26 cellular contexts compared by ENCODE assay signal in the genomic region with DNA sequence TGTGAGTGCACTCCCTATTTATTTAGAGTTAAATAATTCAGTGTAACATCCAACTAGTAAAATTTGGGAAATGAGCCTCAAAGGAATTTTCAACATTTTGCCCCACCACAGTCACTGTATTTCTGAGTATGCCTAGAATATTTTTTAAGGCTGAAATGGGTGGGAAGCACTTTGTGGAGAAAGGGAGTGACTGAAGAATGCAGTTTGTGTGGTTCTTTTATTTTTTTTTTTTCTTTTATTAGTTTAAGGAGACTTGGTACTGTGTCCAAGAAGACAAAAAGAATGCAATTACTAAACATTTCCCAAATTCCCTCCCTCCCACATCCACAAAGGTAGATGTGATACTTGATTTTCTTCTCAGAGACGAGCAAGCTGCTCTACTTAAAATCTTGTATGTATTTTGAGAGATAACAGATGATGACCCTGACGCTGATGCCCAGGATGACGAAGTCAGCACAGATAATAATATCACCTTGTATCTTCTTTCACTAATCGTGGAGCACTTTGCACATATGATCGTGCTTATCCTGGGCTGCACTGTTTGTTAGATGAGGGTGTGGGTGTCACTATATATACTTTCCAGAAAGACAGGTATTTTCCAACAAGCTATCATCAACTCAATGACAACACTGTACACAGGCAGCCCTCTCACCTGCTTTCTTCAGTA.
"Had no signal": no experiment of that assay in that cellular context is flagged by ENCODE, and none has a peak within 500 bp of the region (broad histone marks: within the 10 kb centered on the region; RNA-seq: fewer than 3 reads in every experiment).

No MANE protein-coding gene starts in this region.

- H3K4me3 Mint-ChIP-seq: activated CD8-positive, alpha-beta T cell treated with anti-CD3 and anti-CD28 coated beads for 36 hours; activated T-cell treated with anti-CD3 and anti-CD28 coated beads, Interleukin-2, amount 50 U/mL, for 4 hours; activated T-helper 17 cell treated with anti-CD3 and anti-CD28 coated beads, Interleukin-2, amount 50 U/mL, for 72 hours; naive B cell; nephron progenitor cell had no signal

- H3K27ac ChIP-seq: brain microvascular endothelial cell, heart left ventricle, neutrophil, uterus had no signal

- H3K9me3 Mint-ChIP-seq: activated T-cell treated with anti-CD3 and anti-CD28 coated beads, Interleukin-2, amount 50 U/mL, for 4 hours; activated T-helper 17 cell treated with anti-CD3 and anti-CD28 coated beads, Interleukin-2, amount 50 U/mL, for 72 hours; naive B cell had no signal

- H3K4me1 Mint-ChIP-seq: naive B cell had no signal

- DNase-seq: activated CD4-positive, alpha-beta T cell treated with anti-CD3 and anti-CD28 coated beads, Interleukin-2, amount 50 U/mL, for 1 hour; activated CD4-positive, CD25-positive, alpha-beta regulatory T cell treated with anti-CD3 and anti-CD28 coated beads, Interleukin-2, amount 50 U/mL, for 72 hours; activated CD8-positive, alpha-beta T cell treated with anti-CD3 and anti-CD28 coated beads for 36 hours; activated gamma-delta T cell treated with Interleukin-2 at 50 U/mL for 16 hours; activated naive CD4-positive, alpha-beta T cell treated with anti-CD3 and anti-CD28 coated beads, Interleukin-2, amount 50 U/mL, for 16 hours; activated T-cell treated with anti-CD3 and anti-CD28 coated beads, Interleukin-2, amount 50 U/mL, for 4 hours; amniotic stem cell; brain microvascular endothelial cell; caudate nucleus; foreskin fibroblast; heart left ventricle; mesendoderm; mucosa of descending colon; naive B cell; nephron progenitor cell; retina; stimulated activated CD4-positive, alpha-beta T cell treated with anti-CD3 and anti-CD28 coated beads, Interleukin-2, amount 100 ng/mL, for 48 hours; stimulated activated naive CD4-positive, alpha-beta T cell treated with Interleukin-2 at 50 U/mL for 16 hours; T-helper 2 cell; uterus had no signal

- H3K4me3 ChIP-seq: heart left ventricle, lung, mucosa of descending colon, tibial nerve, uterus had no signal

- H3K9me3 ChIP-seq: heart left ventricle, mucosa of descending colon, neutrophil, tibial nerve, uterus had no signal

- H3K36me3 Mint-ChIP-seq: naive B cell had no signal

- H3K27ac Mint-ChIP-seq: activated CD8-positive, alpha-beta T cell treated with anti-CD3 and anti-CD28 coated beads for 36 hours; activated T-helper 17 cell treated with anti-CD3 and anti-CD28 coated beads, Interleukin-2, amount 50 U/mL, for 72 hours; naive B cell; nephron progenitor cell; progenitor cell of endocrine pancreas had no signal

- H3K27me3 Mint-ChIP-seq: activated CD8-positive, alpha-beta T cell treated with anti-CD3 and anti-CD28 coated beads for 36 hours; activated T-helper 17 cell treated with anti-CD3 and anti-CD28 coated beads, Interleukin-2, amount 50 U/mL, for 72 hours; progenitor cell of endocrine pancreas had no signal

- ATAC-seq: activated CD8-positive, alpha-beta T cell treated with anti-CD3 and anti-CD28 coated beads for 36 hours; activated T-cell treated with anti-CD3 and anti-CD28 coated beads, Interleukin-2, amount 50 U/mL, for 4 hours; activated T-helper 17 cell treated with anti-CD3 and anti-CD28 coated beads, Interleukin-2, amount 50 U/mL, for 72 hours; esophagus mucosa; mucosa of descending colon had no signal

- H3K36me3 ChIP-seq: brain microvascular endothelial cell, heart left ventricle, tibial nerve, uterus had no signal

- H3K4me1 ChIP-seq: uterus had no signal

- H3K27me3 ChIP-seq: brain microvascular endothelial cell, heart left ventricle, neutrophil, tibial nerve, uterus had no signal
